ENCODE assay signal across 1 cellular context in genomic region chr14:51225751-51226150, GRCh38.
TF ChIP-seq lines count a peak whose summit lies in the region.

No MANE protein-coding gene starts in this region.

TF ChIP-seq in IMR-90, 13 proteins besides CTCF, POLR2A, EP300 and RAD21 (continued from another document):
- TF ChIP-seq ELK1 (IDR thresholded peaks at IDR 0.05; ENCODE audit: borderline replicate concordance, low read depth, low read length) (no peak), MAZ (IDR thresholded peaks at IDR 0.05; ENCODE audit: borderline replicate concordance, low read depth, low read length) (no peak), MXI1 (IDR thresholded peaks at IDR 0.05; ENCODE audit: borderline replicate concordance, low read depth, low read length) (no peak), MAFK (IDR thresholded peaks at IDR 0.05; ENCODE audit: low read depth, low read length) (no peak), NFE2L2 (IDR thresholded peaks at IDR 0.05; ENCODE audit: low read depth, low read length) (no peak), RFX5 (IDR thresholded peaks at IDR 0.05; ENCODE audit: low read depth, low read length) (no peak)
TF ChIP-seq in IMR-90: peak in this region for 0.
